ENCODE assay signal across 1 cellular context in genomic region chr1:165843304-165843703, GRCh38.
TF ChIP-seq lines count a peak whose summit lies in the region.

No MANE protein-coding gene starts in this region.

TF ChIP-seq in K562, 482 proteins besides CTCF, POLR2A, EP300 and RAD21 (continued from another document):
- TF ChIP-seq AFF4 (CRISPR knock-in tag; IDR thresholded peaks at IDR 0.05) = no peak
- peak; percentile 83; the same call in 1 of the 2 replicates for TF ChIP-seq JUND (IDR thresholded peaks at IDR 0.05; ENCODE audit: borderline replicate concordance, low read depth, low read length)
- TF ChIP-seq JUND (tag; IDR thresholded peaks at IDR 0.05; ENCODE audit: borderline replicate concordance, low read depth, low read length) = peak; percentile 32; the same call in 2 of the 3 replicates
